In the genomic region with DNA sequence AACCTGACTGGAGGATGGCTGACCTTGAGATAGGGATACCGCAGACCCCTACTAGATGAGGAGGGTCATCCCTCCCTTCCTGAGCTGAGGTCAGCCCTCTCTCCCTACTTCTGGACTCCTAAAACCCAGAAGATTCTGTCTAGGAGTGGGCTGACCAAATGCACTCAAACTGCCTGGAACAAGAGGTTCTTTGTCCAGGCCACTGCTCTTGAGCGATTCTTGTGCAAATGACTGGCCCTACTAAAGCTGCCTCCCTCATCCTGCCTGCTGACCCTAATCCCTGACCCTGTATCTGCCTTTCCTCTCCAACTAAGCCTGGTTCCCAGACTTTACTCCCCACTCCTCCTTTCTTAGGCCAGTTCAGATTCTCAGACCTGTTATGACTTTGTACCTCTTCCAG, we compare ENCODE assay signal across 17 cellular contexts. TPM values are rescaled to one million over a fixed set of nuclear protein-coding genes. Genes with fewer than 3 reads are reported as not detected.
DNase-seq lines count a peak whose midpoint lies in the region; ATAC-seq, FAIRE-seq and TF ChIP-seq lines count a peak whose summit lies in the region.
"Had no signal": no experiment of that assay in that cellular context is flagged by ENCODE, and none has a peak within 500 bp of the region (broad histone marks: within the 10 kb centered on the region; RNA-seq: fewer than 3 reads in every experiment).

No MANE protein-coding gene starts in this region.

- H3K27me3 ChIP-seq in HepG2 (ENCODE audit: control insufficient read depth in 1 of 2, insufficient read depth in 2 of 2, low read length in 2 of 2) (peaks cover 0 to 3% of the 10 kb centered on the region in 2 experiments; a peak in 1 of 5 replicates), rectal smooth muscle tissue (ENCODE audit: control insufficient read depth, insufficient read depth, low read length) (no peaks in the 10 kb centered on the region), upper lobe of left lung (no peaks in the 10 kb centered on the region)

- no peak for TF ChIP-seq EP300 in HepG2 (IDR thresholded peaks at IDR 0.05; ENCODE audit: low read depth in 2 of 2, low read length in 2 of 2)
- no peak for TF ChIP-seq EP300 in HepG2 (CRISPR knock-in tag; IDR thresholded peaks at IDR 0.05; ENCODE audit: borderline replicate concordance)
- TF ChIP-seq EP300 in upper lobe of left lung (IDR thresholded peaks at IDR 0.05) = no peak

- H3K9me3 ChIP-seq in HepG2 (ENCODE audit: low read length) = no peaks in the 10 kb centered on the region
- no peaks in the 10 kb centered on the region for H3K9me3 ChIP-seq in upper lobe of left lung

- BruUV-seq in HepG2 (replicated peaks; lab: Mats Ljungman, UMichigan) = no TSS peak

- no peak for FAIRE-seq in HepG2 (lab: Jason Lieb, UNC)
- FAIRE-seq: bronchial epithelial cell, islet of Langerhans had no signal

- CTCF ChIA-PET in HepG2 (lab: Yijun Ruan, JAX; ENCODE audit: low intra/inter-chr PET ratio, low total read pairs) = no interaction called here

- no peak for TF ChIP-seq CTCF in HepG2 (CRISPR knock-in tag; IDR thresholded peaks at IDR 0.05)
- no peak for TF ChIP-seq CTCF in upper lobe of left lung (IDR thresholded peaks at IDR 0.05)

- H3K4me1 ChIP-seq in HepG2 (ENCODE audit: insufficient read depth, low read length) = no peaks in the 10 kb centered on the region
- peaks cover 5% of the 10 kb centered on the region for H3K4me1 ChIP-seq in rectal smooth muscle tissue (ENCODE audit: control insufficient read depth, insufficient read depth, low read length)
- H3K4me1 ChIP-seq in upper lobe of left lung = peaks cover 0 to 5% (median 0%) of the 10 kb centered on the region in 4 donors

- H3K4me3 ChIP-seq in HepG2 (replicated peaks in 1 of 3; ENCODE audit: insufficient read depth in 1 of 3, low read depth in 2 of 3, low read length in 3 of 3) = no peak overlapping the region
- no peak overlapping the region for H3K4me3 ChIP-seq in rectal smooth muscle tissue (ENCODE audit: low read length)
- H3K4me3 ChIP-seq in upper lobe of left lung = no peak overlapping the region

- ATAC-seq in Right ventricle myocardium superior (ENCODE audit: poor library complexity) (peak; percentile 18), HepG2 (peak; percentile 43; the same call in 1 of the 3 replicates), GM19328 (IDR thresholded peaks at IDR 0.05; ENCODE audit: unreplicated experiment) (no peak), upper lobe of left lung (ENCODE audit: low FRiP score in 2 of 2) (no peak)
- ATAC-seq: activated naive CD4-positive, alpha-beta T cell treated with anti-CD3 and anti-CD28 coated beads, Interleukin-2, amount 50 U/mL, for 72 hours had no signal

- H3K79me2 ChIP-seq in HepG2 (ENCODE audit: insufficient read depth, low read length) = no peaks in the 10 kb centered on the region

- H2AFZ ChIP-seq in HepG2 (ENCODE audit: low read length) = no peak overlapping the region

- no peaks in the 10 kb centered on the region for H4K20me1 ChIP-seq in HepG2 (ENCODE audit: insufficient read depth, low read length)

- in situ Hi-C loops in HepG2 (cut with HindIII; ENCODE audit: extremely low pct_ligation_motif_present, low pct_unique_long_range_greater_than_20kb) = no loop called here

- no peak for TF ChIP-seq RAD21 in HepG2 (CRISPR knock-in tag; IDR thresholded peaks at IDR 0.05)

- intact Hi-C loops in Right ventricle myocardium superior (cut with DNase I) = no loop called here
- intact Hi-C loops in cardiac septum (cut with DNase I) = no loop called here
- intact Hi-C loops in HepG2 (cut with micrococcal nuclease; ENCODE audit: unreplicated experiment) = no loop called here

- WGBS in HepG2 (ENCODE audit: low lambda C conversion rate) = 37% methylated on average over 2 of the region's 2 CpGs
- WGBS in upper lobe of left lung, 2 donors = 85% methylated on average over 2 of the region's 2 CpGs

- H3K9ac ChIP-seq in HepG2 (ENCODE audit: insufficient read depth, low read depth, low read length) (no peak overlapping the region), rectal smooth muscle tissue (ENCODE audit: low read length) (no peak overlapping the region)

- H3K36me3 ChIP-seq in HepG2 (replicated peaks in 1 of 2; ENCODE audit: control insufficient read depth in 1 of 2, insufficient read depth in 2 of 2, low read length in 2 of 2) (no peaks in the 10 kb centered on the region), rectal smooth muscle tissue (ENCODE audit: control insufficient read depth, insufficient read depth, low read length) (no peaks in the 10 kb centered on the region), upper lobe of left lung (no peaks in the 10 kb centered on the region)

- H3K4me2 ChIP-seq in HepG2 (ENCODE audit: low read depth, low read length) = no peak overlapping the region

- H3K27ac ChIP-seq in HepG2 (ENCODE audit: extremely low read length, insufficient read depth, low read length) (no peak overlapping the region), rectal smooth muscle tissue (ENCODE audit: low read depth, low read length) (peak overlapping the region; percentile 61), upper lobe of left lung (no peak overlapping the region)
- H3K27ac ChIP-seq: C4-2B had no signal

- TF ChIP-seq POLR2A in HepG2 (IDR thresholded peaks at IDR 0.05; ENCODE audit: insufficient read depth in 1 of 2, low read depth in 2 of 2, low read length in 2 of 2) (no peak), upper lobe of left lung (IDR thresholded peaks at IDR 0.05) (no peak)

- POLR2A ChIA-PET in HepG2 (lab: Yijun Ruan, JAX) = no interaction called here

- DNase-seq in Right ventricle myocardium superior = no peak
- DNase-seq in cardiac septum (ENCODE audit: low spot score) = no peak
- no peak for DNase-seq in HepG2 (ENCODE audit: low spot score)
- DNase-seq in activated CD4-positive, alpha-beta T cell treated with anti-CD3 and anti-CD28 coated beads, Interleukin-2, amount 50 U/mL, for 1 hour = no peak
- DNase-seq in upper lobe of left lung = no peak
- no peak for DNase-seq in activated effector memory CD4-positive, alpha-beta T cell treated with anti-CD3 and anti-CD28 coated beads, Interleukin-2, amount 50 U/mL, for 16 hours
- DNase-seq: 8988T; activated CD4-positive, CD25-positive, alpha-beta regulatory T cell treated with anti-CD3 and anti-CD28 coated beads, Interleukin-2, amount 50 U/mL, for 72 hours; DMS79 treated with DMSO at 0.1 percent for 48 hours; NCI-H2107; retina had no signal

TF ChIP-seq in HepG2, 621 proteins besides CTCF, POLR2A, EP300 and RAD21 (continues in another document):
- TF ChIP-seq, protein P1, sequence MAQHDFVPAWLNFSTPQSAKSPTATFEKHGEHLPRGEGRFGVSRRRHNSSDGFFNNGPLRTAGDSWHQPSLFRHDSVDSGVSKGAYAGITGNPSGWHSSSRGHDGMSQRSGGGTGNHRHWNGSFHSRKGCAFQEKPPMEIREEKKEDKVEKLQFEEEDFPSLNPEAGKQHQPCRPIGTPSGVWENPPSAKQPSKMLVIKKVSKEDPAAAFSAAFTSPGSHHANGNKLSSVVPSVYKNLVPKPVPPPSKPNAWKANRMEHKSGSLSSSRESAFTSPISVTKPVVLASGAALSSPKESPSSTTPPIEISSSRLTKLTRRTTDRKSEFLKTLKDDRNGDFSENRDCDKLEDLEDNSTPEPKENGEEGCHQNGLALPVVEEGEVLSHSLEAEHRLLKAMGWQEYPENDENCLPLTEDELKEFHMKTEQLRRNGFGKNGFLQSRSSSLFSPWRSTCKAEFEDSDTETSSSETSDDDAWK (CRISPR knock-in tag; IDR thresholded peaks at IDR 0.05) = no peak
- no peak for TF ChIP-seq PTBP1 (IDR thresholded peaks at IDR 0.05; ENCODE audit: low read depth, low read length, poor library complexity, severe bottlenecking)
- TF ChIP-seq ZNF615 (CRISPR knock-in tag; IDR thresholded peaks at IDR 0.05; ENCODE audit: borderline replicate concordance) = no peak
- no peak for TF ChIP-seq ZNF629 (CRISPR knock-in tag; conservative IDR thresholded peaks at IDR 0.05)

RNA-seq across cellular contexts. Expression of a gene that starts 56.2 kb away (rescaled TPM):
- total RNA-seq in Right ventricle myocardium superior = 3.8 TPM
- total RNA-seq in cardiac septum = 8.9 TPM
- total RNA-seq in HepG2 (2016; rRNA removed; fragmentation: Illumina TruSeq; extraction: Trizol) = 0.42 and 0.56 TPM in 2 replicates
- total RNA-seq in HepG2 (2016; cell fraction: cytosol; rRNA removed; fragmentation: Illumina TruSeq; extraction: Trizol; ENCODE audit: low read depth) = 0.09 and 0.10 TPM in 2 replicates
- total RNA-seq in HepG2 (2016; cell fraction: insoluble cytoplasmic fraction; rRNA removed; fragmentation: Illumina TruSeq; extraction: Trizol) = 0.54 and 0.67 TPM in 2 replicates
- total RNA-seq in HepG2 (2016; cell fraction: membrane; rRNA removed; fragmentation: Illumina TruSeq; extraction: Trizol) = 0.31 and 0.40 TPM in 2 replicates
- total RNA-seq in HepG2 (2016; cell fraction: nucleus; rRNA removed; fragmentation: Illumina TruSeq; extraction: Trizol) = 0.38 and 0.47 TPM in 2 replicates
- 0.42 TPM in 2 replicates for polyA plus RNA-seq in HepG2 (2011; rRNA removed)
- 0.18 and 0.27 TPM in 2 replicates for polyA plus RNA-seq in HepG2 (2011; cell fraction: cytosol; rRNA removed)
- polyA plus RNA-seq in HepG2 (2011; cell fraction: nucleus; rRNA removed) = 0.83 and 1.6 TPM in 2 replicates
- polyA plus RNA-seq in HepG2 (2012) = 0.05 and 0.23 TPM in 2 replicates
- 0.05 and 0.08 TPM in 2 replicates for polyA plus RNA-seq in HepG2 (2016; cell fraction: cytosol; fragmentation: Illumina TruSeq; extraction: Trizol; ENCODE audit: low read depth)
- polyA plus RNA-seq in HepG2 (2016; cell fraction: insoluble cytoplasmic fraction; fragmentation: Illumina TruSeq; extraction: Trizol; ENCODE audit: low read depth) = 0.27 and 0.37 TPM in 2 replicates
- polyA plus RNA-seq in HepG2 (2016; cell fraction: membrane; fragmentation: Illumina TruSeq; extraction: Trizol; ENCODE audit: low read depth) = 0.09 and 0.10 TPM in 2 replicates
- polyA plus RNA-seq in HepG2 (2016; cell fraction: nucleus; fragmentation: Illumina TruSeq; extraction: Trizol; ENCODE audit: insufficient read depth, low read depth) = 0.71 and 0.77 TPM in 2 replicates
- polyA minus RNA-seq in HepG2 (2011; rRNA and poly(A)+ RNA removed; ENCODE audit: low replicate concordance) = 1.9 and 3.0 TPM in 2 replicates
- polyA minus RNA-seq in HepG2 (2011; cell fraction: cytosol; rRNA and poly(A)+ RNA removed) = 0.49 and 0.97 TPM in 2 replicates
- 1.4 and 2.2 TPM in 2 replicates for polyA minus RNA-seq in HepG2 (2011; cell fraction: nucleus; rRNA and poly(A)+ RNA removed)
- total RNA-seq in upper lobe of left lung = 10 to 100 TPM in 3 of 6 donors, 1 to 10 TPM in 3; 5.1 to 15.2 (median 9.5) TPM
- total RNA-seq: bronchial epithelial cell had no signal

Comparison
In these comparisons a context has a peak if more than half of its experiments do, and no peak if none do; other contexts are left out.
1. ATAC-seq: peak in Right ventricle myocardium superior (single experiment) and HepG2 (single experiment); none in GM19328 (single experiment) and upper lobe of left lung (0 of 2).